Comparison of ENCODE assay signal across 8 cellular contexts in genomic region chr6:12060780-12061619, GRCh38. TPM values are rescaled to one million over a fixed set of nuclear protein-coding genes. Genes with fewer than 3 reads are reported as not detected.
A peak's percentile ranks its signal among the peaks of the same experiment; 100 is the strongest.
DNase-seq lines count a peak whose midpoint lies in the region; ATAC-seq and TF ChIP-seq lines count a peak whose summit lies in the region.

No MANE protein-coding gene starts in this region.

- peaks cover 15% of the 10 kb centered on the region for H3K79me1 ChIP-seq in mesenchymal stem cell (replicated peaks; ENCODE audit: low read length, poor library complexity, severe bottlenecking)

- H3K36me3 Mint-ChIP-seq in CD8-positive, alpha-beta memory T cell = peaks cover 0 to 5% (median 3%) of the 10 kb centered on the region in 3 donors

- H3K27ac ChIP-seq in CD8-positive, alpha-beta memory T cell (ENCODE audit: low read depth, low read length) = no peak overlapping the region
- no peak overlapping the region for H3K27ac ChIP-seq in coronary artery
- H3K27ac ChIP-seq in mesenchymal stem cell (ENCODE audit: low read length, poor library complexity, severe bottlenecking) = no peak overlapping the region

- no peaks in the 10 kb centered on the region for H3K27me3 Mint-ChIP-seq in CD8-positive, alpha-beta memory T cell

- peak overlapping the region; percentile 89 for H2AK5ac ChIP-seq in mesenchymal stem cell (ENCODE audit: low read length, severe bottlenecking)

- H3K27ac Mint-ChIP-seq in CD8-positive, alpha-beta memory T cell = peak overlapping the region in 7 of 8 donors; percentile 67 to 98 (median 76)

- peak overlapping the region in 1 of 2 experiments; percentile 52 for H3K23ac ChIP-seq in mesenchymal stem cell (ENCODE audit: low read length in 2 of 2)

- H3K4me3 Mint-ChIP-seq in CD8-positive, alpha-beta memory T cell = peak overlapping the region; percentile 69 to 90 (median 84)

- no peaks in the 10 kb centered on the region for H3K9me3 ChIP-seq in CD8-positive, alpha-beta memory T cell (ENCODE audit: low read length)
- no peaks in the 10 kb centered on the region for H3K9me3 ChIP-seq in mesenchymal stem cell (ENCODE audit: control insufficient read depth, low read length)

- H4K8ac ChIP-seq in mesenchymal stem cell (ENCODE audit: low read length) = no peak overlapping the region

- H3K18ac ChIP-seq in mesenchymal stem cell (ENCODE audit: low read depth in 1 of 2, low read length in 2 of 2) = no peak overlapping the region

- no peak overlapping the region for H2BK15ac ChIP-seq in mesenchymal stem cell (ENCODE audit: low read depth, poor library complexity, severe bottlenecking)

- POLR2A ChIA-PET in CD8-positive, alpha-beta memory T cell (lab: Charles Lee) = no interaction called here

- WGBS in mesenchymal stem cell = 75% methylated on average over 13 of the region's 15 CpGs

- TF ChIP-seq CTCF in NB4 (IDR thresholded peaks at IDR 0.05; ENCODE audit: low read depth, low read length) = no peak
- no peak for TF ChIP-seq CTCF in coronary artery (IDR thresholded peaks at IDR 0.05)

- peaks cover 36% of the 10 kb centered on the region for H3K4me1 ChIP-seq in CD8-positive, alpha-beta memory T cell (ENCODE audit: insufficient read depth, low read length)
- H3K4me1 ChIP-seq in mesenchymal stem cell (ENCODE audit: control insufficient read depth, insufficient read depth, low read depth, low read length) = peaks cover 7% of the 10 kb centered on the region

- peak overlapping the region; percentile 54 for H4K91ac ChIP-seq in mesenchymal stem cell (ENCODE audit: low read length)

- peaks cover 27 to 62% (median 55%) of the 10 kb centered on the region in 3 donors for H3K4me1 Mint-ChIP-seq in CD8-positive, alpha-beta memory T cell

- H3K27me3 ChIP-seq in CD8-positive, alpha-beta memory T cell (ENCODE audit: insufficient read depth, low read length, poor library complexity, severe bottlenecking) = no peaks in the 10 kb centered on the region
- H3K27me3 ChIP-seq in mesenchymal stem cell (ENCODE audit: control insufficient read depth in 1 of 2, insufficient read depth in 1 of 2, low read length in 2 of 2) = no peaks in the 10 kb centered on the region

- no peak overlapping the region for H3K9ac ChIP-seq in mesenchymal stem cell (ENCODE audit: low read length)

- peak overlapping the region in 1 of 2 experiments; percentile 72 for H2BK12ac ChIP-seq in mesenchymal stem cell (ENCODE audit: low read length in 2 of 2)

- peak overlapping the region; percentile 17 for H3K4me3 ChIP-seq in CD8-positive, alpha-beta memory T cell (ENCODE audit: low read length)
- H3K4me3 ChIP-seq in NB4 (ENCODE audit: low read depth, low read length) = peak overlapping the region; percentile 48
- H3K4me3 ChIP-seq in coronary artery = peak overlapping the region; percentile 25
- H3K4me3 ChIP-seq in mesenchymal stem cell (ENCODE audit: insufficient read depth in 1 of 2, low read depth in 1 of 2, low read length in 2 of 2) = no peak overlapping the region

- no peak overlapping the region for H2BK5ac ChIP-seq in mesenchymal stem cell (ENCODE audit: low read depth, low read length, poor library complexity, severe bottlenecking)

- H3K36me3 ChIP-seq in CD8-positive, alpha-beta memory T cell (ENCODE audit: insufficient read depth, low read length) = no peaks in the 10 kb centered on the region
- peaks cover 0 to 7% of the 10 kb centered on the region in 2 experiments for H3K36me3 ChIP-seq in mesenchymal stem cell (ENCODE audit: control insufficient read depth in 1 of 2, insufficient read depth in 2 of 2, low read depth in 1 of 2, low read length in 2 of 2)

- no peak overlapping the region for H3K4ac ChIP-seq in mesenchymal stem cell (ENCODE audit: low read depth in 1 of 2, low read length in 2 of 2)

- H2AFZ ChIP-seq in mesenchymal stem cell (ENCODE audit: low read depth, low read length) = peak overlapping the region; percentile 27

- no peak overlapping the region for H2BK120ac ChIP-seq in mesenchymal stem cell (ENCODE audit: low read depth, low read length)

- H3K4me2 ChIP-seq in mesenchymal stem cell (ENCODE audit: low read length, poor library complexity, severe bottlenecking) = peak overlapping the region; percentile 45

- CTCF ChIA-PET in CD8-positive, alpha-beta memory T cell (lab: Charles Lee) = no interaction called here

- no peaks in the 10 kb centered on the region for H3K9me3 Mint-ChIP-seq in CD8-positive, alpha-beta memory T cell

- H3K14ac ChIP-seq in mesenchymal stem cell (ENCODE audit: low read length in 2 of 2) = peak overlapping the region in 1 of 2 experiments; percentile 84

- peak; percentile 91 for ATAC-seq in GM21723 (IDR thresholded peaks at IDR 0.05; ENCODE audit: unreplicated experiment)

- peak; percentile 62 to 92 (median 79) for DNase-seq in CD8-positive, alpha-beta memory T cell
- peak; percentile 95 for DNase-seq in NB4 (ENCODE audit: low read depth)
- peak; percentile 76 for DNase-seq in activated CD4-positive, alpha-beta T cell treated with anti-CD3 and anti-CD28 coated beads, Interleukin-2, amount 50 U/mL, for 1 hour
- DNase-seq in coronary artery (ENCODE audit: low spot score) = no peak
- DNase-seq in mesenchymal stem cell = peak; percentile 79
- peak; percentile 55 for DNase-seq in stimulated activated CD8-positive, alpha-beta memory T cell treated with anti-CD3 and anti-CD28 coated beads, Interleukin-4, amount 100 ng/mL, for 24 hours (ENCODE audit: low read depth)
- no peak for DNase-seq in NK-92 (lab: John Stamatoyannopoulos, UW; ENCODE audit: unreplicated experiment)

- no peak for TF ChIP-seq POLR2A in NB4 (IDR thresholded peaks at IDR 0.05; ENCODE audit: extremely low read depth, insufficient read length)

RNA-seq across cellular contexts. Expression of gene HIVEP1, which starts 48.9 kb away (rescaled TPM):
- total RNA-seq in CD8-positive, alpha-beta memory T cell = 10 to 100 TPM; 33.5 to 37.1 TPM
- 2.8 TPM for polyA plus RNA-seq in CD8-positive, alpha-beta memory T cell
- 13.8 TPM for polyA plus RNA-seq in mesenchymal stem cell (2013, experiment 1 of 2)
- 11.2 TPM for polyA plus RNA-seq in mesenchymal stem cell (2013, experiment 2 of 2)

Comparison
In these comparisons a context has a peak if more than half of its experiments do, and no peak if none do; other contexts are left out.
1. DNase-seq: peak in CD8-positive, alpha-beta memory T cell (5 of 5), NB4 (single experiment), activated CD4-positive, alpha-beta T cell treated with anti-CD3 and anti-CD28 coated beads, Interleukin-2, amount 50 U/mL, for 1 hour (single experiment), mesenchymal stem cell (single experiment) and stimulated activated CD8-positive, alpha-beta memory T cell treated with anti-CD3 and anti-CD28 coated beads, Interleukin-4, amount 100 ng/mL, for 24 hours (single experiment); none in coronary artery (single experiment) and NK-92 (single experiment).
2. H3K4me3 ChIP-seq: peak in CD8-positive, alpha-beta memory T cell (single experiment), NB4 (single experiment) and coronary artery (single experiment); none in mesenchymal stem cell (0 of 2).